ENCODE assay signal across 22 cellular contexts in genomic region chr3:23494967-23495366, GRCh38.
DNase-seq lines count a peak whose midpoint lies in the region; ATAC-seq and TF ChIP-seq lines count a peak whose summit lies in the region.
"Had no signal": no experiment of that assay in that cellular context is flagged by ENCODE, and none has a peak within 500 bp of the region (broad histone marks: within the 10 kb centered on the region; RNA-seq: fewer than 3 reads in every experiment).

No MANE protein-coding gene starts in this region.

- H2AFZ ChIP-seq in osteoblast (ENCODE audit: low read length) = no peak overlapping the region

- H3K4me1 ChIP-seq in heart right ventricle (peaks cover 0 to 37% (median 19%) of the 10 kb centered on the region in 9 donors), right atrium auricular region (peaks cover 0 to 22% of the 10 kb centered on the region in 2 donors), osteoblast (ENCODE audit: insufficient read depth, low read length) (peaks cover 11% of the 10 kb centered on the region), prostate gland (replicated peaks) (no peaks in the 10 kb centered on the region)

- no peak for TF ChIP-seq POLR2A in prostate gland (IDR thresholded peaks at IDR 0.05)

- peak overlapping the region; percentile 19 for H3K4me2 ChIP-seq in osteoblast (ENCODE audit: insufficient read depth, low read length)
- H3K4me2 ChIP-seq: A549; BLaER1 treated with 17β-estradiol and CSF1 and Interleukin-3, amounts not matched to agents 10 nM and 100 nM had no signal

- H3K9me3 ChIP-seq in heart right ventricle = no peaks in the 10 kb centered on the region
- no peaks in the 10 kb centered on the region for H3K9me3 ChIP-seq in right atrium auricular region
- no peaks in the 10 kb centered on the region for H3K9me3 ChIP-seq in osteoblast (ENCODE audit: low read depth, low read length)
- H3K9me3 ChIP-seq in prostate gland = no peaks in the 10 kb centered on the region
- no peaks in the 10 kb centered on the region for H3K9me3 ChIP-seq in WERI-Rb-1 (ENCODE audit: severe bottlenecking)
- H3K9me3 ChIP-seq: A549; BLaER1 treated with 17β-estradiol and CSF1 and Interleukin-3, amounts not matched to agents 10 nM and 100 nM had no signal

- peak in 5 of 8 donors; percentile 25 to 70 (median 55) for ATAC-seq in heart right ventricle
- peak; percentile 79 for ATAC-seq in left ventricle myocardium superior
- ATAC-seq in GM19035 (IDR thresholded peaks at IDR 0.05; ENCODE audit: unreplicated experiment) = no peak
- ATAC-seq: A549, Panc1 had no signal

- H3K27ac ChIP-seq in heart right ventricle = peak overlapping the region in 9 of 10 donors; percentile 4 to 67 (median 23)
- H3K27ac ChIP-seq in right atrium auricular region = peak overlapping the region in 1 of 2 donors; percentile 68
- H3K27ac ChIP-seq in osteoblast (ENCODE audit: low read depth, low read length) = no peak overlapping the region
- H3K27ac ChIP-seq in prostate gland = no peak overlapping the region
- H3K27ac ChIP-seq in WERI-Rb-1 = no peak overlapping the region
- H3K27ac ChIP-seq: A549; BLaER1 treated with 17β-estradiol and CSF1 and Interleukin-3, amounts not matched to agents 10 nM and 100 nM; RWPE1; SK-N-MC had no signal

- peaks cover 3% of the 10 kb centered on the region for H4K20me1 ChIP-seq in osteoblast (ENCODE audit: insufficient read depth, low read length)

- DNase-seq in heart right ventricle (no peak), right atrium auricular region (ENCODE audit: low spot score) (no peak), left ventricle myocardium superior (no peak), osteoblast (ENCODE audit: insufficient read length, low spot score, missing footprints) (no peak), prostate gland (ENCODE audit: low spot score) (no peak), WERI-Rb-1 (no peak)
- DNase-seq: AML-193; CD4-positive, alpha-beta memory T cell; COR-L47; DMS53; NCI-H1048; NCI-H1417 treated with DMSO at 0.1 percent for 48 hours; NCI-H1694 treated with DMSO at 0.1 percent for 48 hours; NCI-H2227 treated with DMSO at 0.1 percent for 48 hours; NCI-H526 treated with DMSO at 0.1 percent for 48 hours; SIG-M5 had no signal

- intact Hi-C loops in heart right ventricle (cut with DNase I) = no loop called here
- intact Hi-C loops in left ventricle myocardium superior (cut with micrococcal nuclease) = no loop called here
- intact Hi-C loops in prostate gland (cut with DNase I) = no loop called here

- no peaks in the 10 kb centered on the region for H3K36me3 ChIP-seq in heart right ventricle
- no peaks in the 10 kb centered on the region for H3K36me3 ChIP-seq in right atrium auricular region
- no peaks in the 10 kb centered on the region for H3K36me3 ChIP-seq in osteoblast (ENCODE audit: insufficient read depth, low read length)
- H3K36me3 ChIP-seq in prostate gland = no peaks in the 10 kb centered on the region
- no peaks in the 10 kb centered on the region for H3K36me3 ChIP-seq in WERI-Rb-1
- H3K36me3 ChIP-seq: BLaER1 treated with 17β-estradiol and CSF1 and Interleukin-3, amounts not matched to agents 10 nM and 100 nM had no signal

- H3K27me3 ChIP-seq in heart right ventricle (no peaks in the 10 kb centered on the region), right atrium auricular region (no peaks in the 10 kb centered on the region), osteoblast (ENCODE audit: insufficient read depth, low read length) (no peaks in the 10 kb centered on the region), prostate gland (replicated peaks; ENCODE audit: insufficient read depth) (no peaks in the 10 kb centered on the region), WERI-Rb-1 (ENCODE audit: insufficient read depth, low read depth, severe bottlenecking) (no peaks in the 10 kb centered on the region)
- H3K27me3 ChIP-seq: BLaER1 treated with 17β-estradiol and CSF1 and Interleukin-3, amounts not matched to agents 10 nM and 100 nM had no signal

- 52 to 73% methylated on average over 1 of the region's 1 CpG for WGBS in heart right ventricle, 2 donors
- 75% methylated on average over 1 of the region's 1 CpG for WGBS in prostate gland

- no peak for TF ChIP-seq CTCF in heart right ventricle (IDR thresholded peaks at IDR 0.05)
- TF ChIP-seq CTCF in right atrium auricular region (IDR thresholded peaks at IDR 0.05) = no peak
- TF ChIP-seq CTCF in osteoblast (IDR thresholded peaks at IDR 0.05; ENCODE audit: extremely low read depth, low read depth, low read length) = no peak
- TF ChIP-seq CTCF in prostate gland (IDR thresholded peaks at IDR 0.05) = no peak
- no peak for TF ChIP-seq CTCF in WERI-Rb-1 (IDR thresholded peaks at IDR 0.05; ENCODE audit: low read depth, low read length)

- H3K4me3 ChIP-seq in heart right ventricle = no peak overlapping the region
- H3K4me3 ChIP-seq in right atrium auricular region = no peak overlapping the region
- no peak overlapping the region for H3K4me3 ChIP-seq in osteoblast (ENCODE audit: insufficient read depth, low read length)
- H3K4me3 ChIP-seq in prostate gland = no peak overlapping the region
- no peak overlapping the region for H3K4me3 ChIP-seq in WERI-Rb-1 (ENCODE audit: low read depth, low read length)
- H3K4me3 ChIP-seq: A549; BLaER1 treated with 17β-estradiol and CSF1 and Interleukin-3, amounts not matched to agents 10 nM and 100 nM; SK-N-MC had no signal

- H3K79me2 ChIP-seq in osteoblast (ENCODE audit: insufficient read depth, low read length) = peaks cover 3% of the 10 kb centered on the region

Comparison
In these comparisons a context has a peak if more than half of its experiments do, and no peak if none do; other contexts are left out.
1. H3K27ac ChIP-seq: peak in heart right ventricle (9 of 10); none in osteoblast (single experiment), prostate gland (0 of 2) and WERI-Rb-1 (single experiment).